16 cellular contexts compared by ENCODE assay signal in the genomic region with DNA sequence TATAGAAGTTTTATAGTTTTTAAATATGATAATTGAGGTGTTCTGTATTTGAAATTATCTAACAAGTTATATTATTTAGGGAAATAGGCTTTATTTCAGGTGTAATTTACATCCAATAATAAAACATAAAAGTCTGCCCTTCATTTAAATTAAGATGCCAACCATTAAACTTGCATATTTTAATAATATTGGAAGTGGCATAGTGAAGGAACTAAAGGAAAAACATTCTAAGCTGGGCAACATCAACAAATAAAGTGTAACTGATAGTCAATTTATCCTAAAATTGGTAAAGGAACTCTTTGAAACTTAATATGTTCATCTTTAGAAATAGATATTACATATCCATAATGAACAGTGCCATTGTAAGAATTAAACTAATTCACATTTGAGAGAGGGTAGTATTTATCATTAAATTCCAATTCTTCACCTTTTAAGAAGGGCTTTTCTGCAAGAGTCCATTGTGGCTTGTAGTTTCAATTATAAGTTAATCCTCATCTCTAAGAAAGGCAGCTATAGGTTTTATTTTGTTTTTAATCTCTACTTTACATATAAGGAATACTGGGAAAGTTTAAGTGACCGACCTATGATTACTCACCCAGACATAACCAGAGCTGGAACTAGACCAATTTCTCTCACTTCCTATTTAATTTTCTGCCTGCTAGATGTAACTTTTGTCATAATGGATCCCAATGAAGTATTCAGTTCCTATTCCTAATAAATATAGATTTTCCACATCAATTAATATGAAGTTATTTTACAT. TPM values are rescaled to one million over a fixed set of nuclear protein-coding genes. Genes with fewer than 3 reads are reported as not detected.
DNase-seq lines count a peak whose midpoint lies in the region; ATAC-seq and TF ChIP-seq lines count a peak whose summit lies in the region.
"Had no signal": no experiment of that assay in that cellular context is flagged by ENCODE, and none has a peak within 500 bp of the region (broad histone marks: within the 10 kb centered on the region; RNA-seq: fewer than 3 reads in every experiment).

No MANE protein-coding gene starts in this region.

- H3K79me2 ChIP-seq in mammary epithelial cell (ENCODE audit: insufficient read depth, low read length): no peaks in the 10 kb centered on the region

- peaks cover 10% of the 10 kb centered on the region for H3K27me3 ChIP-seq in mammary epithelial cell (ENCODE audit: insufficient read depth, low read length)

- H2AFZ ChIP-seq in mammary epithelial cell (ENCODE audit: low read depth, low read length): no peak overlapping the region

- TF ChIP-seq CTCF in mammary epithelial cell (conservative IDR thresholded peaks at IDR 0.05 in 1 of 2, IDR thresholded peaks at IDR 0.05 in 1 of 2; ENCODE audit: extremely low read depth in 1 of 2, insufficient read depth in 1 of 2, low read depth in 1 of 2, low read length in 2 of 2): no peak
- TF ChIP-seq CTCF in retinal pigment epithelial cell (conservative IDR thresholded peaks at IDR 0.05; ENCODE audit: low read depth, low read length): no peak
- no peak for TF ChIP-seq CTCF in omental fat pad (IDR thresholded peaks at IDR 0.05)

- H3K9me3 ChIP-seq in mammary epithelial cell (replicated peaks; ENCODE audit: insufficient read depth, low read length): no peaks in the 10 kb centered on the region
- H3K9me3 ChIP-seq: BE2C had no signal

- CTCF ChIA-PET in mammary epithelial cell (lab: Charles Lee; ENCODE audit: low non-redundant PET): no interaction called here

- no peaks in the 10 kb centered on the region for H4K20me1 ChIP-seq in mammary epithelial cell (ENCODE audit: insufficient read depth, low read length)

- no peak overlapping the region for H3K4me2 ChIP-seq in mammary epithelial cell (ENCODE audit: insufficient read depth, low read depth, low read length)

- ATAC-seq in GM21390 (IDR thresholded peaks at IDR 0.05; ENCODE audit: unreplicated experiment): no peak
- ATAC-seq in omental fat pad (ENCODE audit: low FRiP score): no peak
- ATAC-seq in HG03045 (IDR thresholded peaks at IDR 0.05; ENCODE audit: unreplicated experiment): no peak
- ATAC-seq: CD8-positive, alpha-beta T cell; Panc1 had no signal

- BruUV-seq in mammary epithelial cell (replicated peaks; lab: Mats Ljungman, UMichigan): TSS peak; percentile 99

- H3K27ac ChIP-seq in mammary epithelial cell (ENCODE audit: insufficient read depth, low read depth, low read length): no peak overlapping the region

- H3K4me1 ChIP-seq in mammary epithelial cell (ENCODE audit: insufficient read depth, low read length): peaks cover 15% of the 10 kb centered on the region
- H3K4me1 ChIP-seq: BE2C had no signal

- H3K4me3 ChIP-seq in mammary epithelial cell (replicated peaks in 1 of 3; ENCODE audit: insufficient read depth in 1 of 3, low read depth in 2 of 3, low read length in 3 of 3) (no peak overlapping the region), retinal pigment epithelial cell (ENCODE audit: low read length) (no peak overlapping the region)

- H3K36me3 ChIP-seq in mammary epithelial cell (ENCODE audit: insufficient read depth, low read length): no peaks in the 10 kb centered on the region
- H3K36me3 ChIP-seq: BE2C had no signal

- H3K9ac ChIP-seq in mammary epithelial cell (ENCODE audit: insufficient read depth, low read length): no peak overlapping the region

- intact Hi-C loops in mammary epithelial cell (cut with micrococcal nuclease): loop anchor here (10.0 kb wide), 1 partner anchor 155 kb away; no protein-coding TSS in a partner anchor

- 50% methylated on average over 1 of the region's 1 CpG for WGBS in mammary epithelial cell (ENCODE audit: low coverage, missing lambda C conversion rate)

- dilution Hi-C loops in mammary epithelial cell (cut with HindIII; ENCODE audit: low sequenced_read_pairs): no loop called here

- DNase-seq in ELR (ENCODE audit: low read depth) (peak; percentile 60), NCI-H226 (peak; percentile 7), mammary epithelial cell (no peak), retinal pigment epithelial cell (ENCODE audit: low read depth) (peak; percentile 26), omental fat pad (ENCODE audit: low spot score) (no peak)
- DNase-seq: BE2C; CD8-positive, alpha-beta T cell; KBM-7; NCI-H1092 treated with DMSO at 0.1 percent for 48 hours; NCI-H1694 treated with DMSO at 0.1 percent for 48 hours; NCI-H446 treated with DMSO at 0.1 percent for 48 hours; NCI-H748 treated with DMSO at 0.1 percent for 48 hours; SHP77 treated with DMSO at 0.1 percent for 48 hours had no signal

- in situ Hi-C loops in mammary epithelial cell (cut with MboI; ENCODE audit: low sequenced_read_pairs in 2 of 2): no loop called here

RNA-seq across cellular contexts. Expression of a gene that starts 3.0 kb away (rescaled TPM):
- total RNA-seq in mammary epithelial cell (not detected), omental fat pad (1 to 10 TPM in 1 of 4 donors, under 1 TPM in 3; 0.24 to 1.3 (median 0.59) TPM)
- polyA plus RNA-seq in mammary epithelial cell: 0.01 TPM
- not detected for polyA minus RNA-seq in mammary epithelial cell

Comparison
In these comparisons a context has a peak if more than half of its experiments do, and no peak if none do; other contexts are left out.
1. DNase-seq: peak in ELR (single experiment), NCI-H226 (single experiment) and retinal pigment epithelial cell (single experiment); none in mammary epithelial cell (single experiment) and omental fat pad (single experiment).